15 cellular contexts compared by ENCODE assay signal in the genomic region with DNA sequence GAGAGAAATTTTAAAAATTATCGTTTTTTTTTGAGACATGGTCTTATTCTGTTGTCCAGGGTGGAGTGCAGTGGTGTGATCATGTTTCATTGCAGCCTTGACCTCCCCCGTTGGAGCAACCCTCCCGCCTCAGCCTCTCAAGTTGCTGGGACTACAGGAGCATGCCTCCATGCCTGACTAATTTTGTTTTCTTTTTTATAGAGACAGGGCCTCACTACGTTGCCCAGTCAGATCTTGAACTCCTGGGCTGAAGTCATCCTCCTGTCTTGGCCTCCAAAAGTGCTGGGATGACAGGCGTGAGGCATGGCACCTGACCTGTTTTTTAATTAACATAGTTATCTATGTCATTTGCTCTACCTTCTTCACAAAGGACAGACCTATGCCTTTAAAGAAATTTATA. TPM values are rescaled to one million over a fixed set of nuclear protein-coding genes. Genes with fewer than 3 reads are reported as not detected.
DNase-seq lines count a peak whose midpoint lies in the region; ATAC-seq and TF ChIP-seq lines count a peak whose summit lies in the region.
"Had no signal": no experiment of that assay in that cellular context is flagged by ENCODE, and none has a peak within 500 bp of the region (broad histone marks: within the 10 kb centered on the region; RNA-seq: fewer than 3 reads in every experiment).

No MANE protein-coding gene starts in this region.

- H3K4me1 ChIP-seq in Loucy (ENCODE audit: insufficient read depth, low read length, poor library complexity, severe bottlenecking) (peaks cover 48% of the 10 kb centered on the region), neutrophil (ENCODE audit: control insufficient read depth in 1 of 2, insufficient read depth in 1 of 2, low read depth in 1 of 2, low read length in 1 of 2) (peaks cover 59 to 69% of the 10 kb centered on the region in 2 experiments)

- H3K9me3 ChIP-seq in Loucy (ENCODE audit: insufficient read depth, low read depth, low read length): no peaks in the 10 kb centered on the region
- no peaks in the 10 kb centered on the region for H3K9me3 ChIP-seq in neutrophil
- H3K9me3 ChIP-seq: thoracic aorta had no signal

- POLR2A ChIA-PET in activated CD4-positive, alpha-beta T cell treated with anti-CD3 and anti-CD28 coated beads, Interleukin-2, amount 10 ng/mL, durations not matched to agents 7 days and 5 days (lab: Charles Lee): no interaction called here

- no peak for DNase-seq in activated CD4-positive, alpha-beta T cell treated with anti-CD3 and anti-CD28 coated beads, Interleukin-2, amount 10 ng/mL, durations not matched to agents 7 days and 5 days
- DNase-seq in activated CD4-positive, alpha-beta T cell treated with anti-CD3 and anti-CD28 coated beads, Interleukin-2, amount 50 U/mL, for 1 hour: no peak
- no peak for DNase-seq in NCI-H1694 treated with DMSO at 0.1 percent for 48 hours (lab: John Stamatoyannopoulos, UW)
- DNase-seq in effector CD8-positive, alpha-beta T cell (lab: John Stamatoyannopoulos, UW): no peak
- DNase-seq: anterior cingulate cortex, DMS 273 treated with DMSO at 0.1 percent for 48 hours, IMR-90, NCI-H146, NCI-H524 treated with DMSO at 0.1 percent for 48 hours had no signal

- peak overlapping the region; percentile 100 for H3K4me2 ChIP-seq in Loucy (ENCODE audit: low read depth, low read length, poor library complexity, severe bottlenecking)

- H3K4me3 Mint-ChIP-seq in activated CD4-positive, alpha-beta T cell treated with anti-CD3 and anti-CD28 coated beads, Interleukin-2, amount 10 ng/mL, durations not matched to agents 7 days and 5 days: peak overlapping the region; percentile 5
- peak overlapping the region; percentile 92 for H3K4me3 Mint-ChIP-seq in activated naive CD8-positive, alpha-beta T cell

- H4K20me1 ChIP-seq in Loucy (ENCODE audit: insufficient read depth, low read length, poor library complexity, severe bottlenecking): peaks cover 73% of the 10 kb centered on the region

- no peaks in the 10 kb centered on the region for H3K9me3 Mint-ChIP-seq in activated CD4-positive, alpha-beta T cell treated with anti-CD3 and anti-CD28 coated beads, Interleukin-2, amount 10 ng/mL, durations not matched to agents 7 days and 5 days
- H3K9me3 Mint-ChIP-seq in activated naive CD8-positive, alpha-beta T cell (ENCODE audit: low read depth): no peaks in the 10 kb centered on the region

- H3K36me3 Mint-ChIP-seq in activated CD4-positive, alpha-beta T cell treated with anti-CD3 and anti-CD28 coated beads, Interleukin-2, amount 10 ng/mL, durations not matched to agents 7 days and 5 days (ENCODE audit: low read depth): peaks cover 50% of the 10 kb centered on the region
- H3K36me3 Mint-ChIP-seq in activated naive CD8-positive, alpha-beta T cell: peaks cover 20% of the 10 kb centered on the region

- peak overlapping the region; percentile 98 for H3K4me3 ChIP-seq in Loucy (ENCODE audit: low read length, poor library complexity, severe bottlenecking)
- H3K4me3 ChIP-seq in neutrophil (ENCODE audit: low read depth in 1 of 2, low read length in 1 of 2): no peak overlapping the region
- H3K4me3 ChIP-seq: thoracic aorta had no signal

- H3K27ac ChIP-seq in neutrophil: peak overlapping the region; percentile 94
- H3K27ac ChIP-seq: RWPE1 had no signal

- H2AFZ ChIP-seq in Loucy (ENCODE audit: low read length): no peak overlapping the region

- H3K27me3 Mint-ChIP-seq in activated CD4-positive, alpha-beta T cell treated with anti-CD3 and anti-CD28 coated beads, Interleukin-2, amount 10 ng/mL, durations not matched to agents 7 days and 5 days: no peaks in the 10 kb centered on the region
- no peaks in the 10 kb centered on the region for H3K27me3 Mint-ChIP-seq in activated naive CD8-positive, alpha-beta T cell

- peak overlapping the region; percentile 90 for H3K9ac ChIP-seq in Loucy (ENCODE audit: low read depth, low read length, poor library complexity, severe bottlenecking)

- peaks cover 19% of the 10 kb centered on the region; the same call in 1 of the 2 replicates for H3K36me3 ChIP-seq in Loucy (ENCODE audit: insufficient read depth, low read length)
- peaks cover 11% of the 10 kb centered on the region for H3K36me3 ChIP-seq in neutrophil
- H3K36me3 ChIP-seq: thoracic aorta had no signal

- H3K4me1 Mint-ChIP-seq in activated CD4-positive, alpha-beta T cell treated with anti-CD3 and anti-CD28 coated beads, Interleukin-2, amount 10 ng/mL, durations not matched to agents 7 days and 5 days: peaks cover 61% of the 10 kb centered on the region
- peaks cover 58% of the 10 kb centered on the region for H3K4me1 Mint-ChIP-seq in activated naive CD8-positive, alpha-beta T cell (ENCODE audit: low read depth)

- H3K27me3 ChIP-seq in Loucy (ENCODE audit: insufficient read depth, low read length, poor library complexity, severe bottlenecking): no peaks in the 10 kb centered on the region
- no peaks in the 10 kb centered on the region for H3K27me3 ChIP-seq in neutrophil

- H3F3A ChIP-seq in Loucy (ENCODE audit: low read depth): no peaks in the 10 kb centered on the region; the same call in 1 of the 2 replicates

- peaks cover 82% of the 10 kb centered on the region for H3K79me2 ChIP-seq in Loucy (ENCODE audit: insufficient read depth, low read length)

- no peak overlapping the region for H3K27ac Mint-ChIP-seq in activated CD4-positive, alpha-beta T cell treated with anti-CD3 and anti-CD28 coated beads, Interleukin-2, amount 10 ng/mL, durations not matched to agents 7 days and 5 days
- H3K27ac Mint-ChIP-seq in activated naive CD8-positive, alpha-beta T cell: peak overlapping the region; percentile 84

- H3K9me2 ChIP-seq in Loucy (replicated peaks; ENCODE audit: low read depth, low read length): no peaks in the 10 kb centered on the region

- no peak for TF ChIP-seq CTCF in Loucy (conservative IDR thresholded peaks at IDR 0.05; ENCODE audit: low read length)
- no peak for TF ChIP-seq CTCF in neutrophil (IDR thresholded peaks at IDR 0.05)

- CTCF ChIA-PET in activated CD4-positive, alpha-beta T cell treated with anti-CD3 and anti-CD28 coated beads, Interleukin-2, amount 10 ng/mL, durations not matched to agents 7 days and 5 days (lab: Charles Lee): no interaction called here

- no peak for ATAC-seq in HG03439 (IDR thresholded peaks at IDR 0.05; ENCODE audit: unreplicated experiment)

RNA-seq across cellular contexts. Expression of a gene that starts 3.5 kb away (rescaled TPM):
- 10 to 100 TPM; 67.7 to 77.4 TPM for total RNA-seq in activated CD4-positive, alpha-beta T cell treated with anti-CD3 and anti-CD28 coated beads, Interleukin-2, amount 10 ng/mL, durations not matched to agents 7 days and 5 days
